ENCODE assay signal across 20 cellular contexts in the genomic region with DNA sequence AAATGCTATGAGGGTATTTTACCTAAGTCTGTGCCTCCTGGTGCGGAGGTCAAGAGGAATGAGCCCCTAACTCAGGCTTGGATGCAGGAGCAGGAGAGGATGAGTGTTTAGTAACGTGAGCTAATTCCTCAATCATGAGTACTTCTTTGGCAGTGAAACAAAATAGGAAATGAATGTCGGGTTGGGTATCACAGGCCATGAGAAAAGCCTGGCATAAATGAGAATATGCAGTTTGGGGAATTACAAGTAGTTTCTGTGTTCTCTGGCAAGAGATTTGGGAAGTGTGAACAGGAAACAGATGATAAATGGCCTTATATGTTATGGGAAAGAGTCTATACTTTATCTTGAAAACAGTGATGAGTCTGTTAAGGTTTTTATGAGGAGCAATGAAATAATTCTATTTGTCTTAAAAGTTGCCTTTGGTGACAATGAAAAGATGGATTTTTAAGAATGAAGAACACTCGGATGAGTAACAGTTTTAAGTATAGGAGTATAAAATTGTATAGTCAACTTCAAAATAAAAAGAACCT. TPM values are rescaled to one million over a fixed set of nuclear protein-coding genes. Genes with fewer than 3 reads are reported as not detected.
A peak's percentile ranks its signal among the peaks of the same experiment; 100 is the strongest.
DNase-seq lines count a peak whose midpoint lies in the region; ATAC-seq and TF ChIP-seq lines count a peak whose summit lies in the region.
"Had no signal": no experiment of that assay in that cellular context is flagged by ENCODE, and none has a peak within 500 bp of the region (broad histone marks: within the 10 kb centered on the region; RNA-seq: fewer than 3 reads in every experiment).

No MANE protein-coding gene starts in this region.

- no peaks in the 10 kb centered on the region for H3K36me3 ChIP-seq in ACC112 (ENCODE audit: insufficient read depth, low read length)
- H3K36me3 ChIP-seq: esophagus muscularis mucosa, WERI-Rb-1 had no signal

- no peak for TF ChIP-seq CTCF in HFFc6 (IDR thresholded peaks at IDR 0.05)

- no peak overlapping the region; the same call in 1 of the 2 replicates for H3K4me3 Mint-ChIP-seq in HFFc6
- H3K4me3 Mint-ChIP-seq: activated CD8-positive, alpha-beta T cell treated with anti-CD3 and anti-CD28 coated beads, Interleukin-2, amount 10 ng/mL, durations not matched to agents 7 days and 5 days; dendritic cell treated with granulocyte-macrophage colony-stimulating factor and Interleukin-4, amounts not matched to agents 40 ng/mL and 50 ng/mL, for 4 days; stimulated activated naive B cell treated with anti-CD40 and anti-IgM and Interleukin-4, amounts not matched to agents 10 μg/mL and 1 μg/mL and 100 μg/mL, for 72 hours; type B pancreatic cell had no signal

- H3K27ac ChIP-seq in ACC112 (ENCODE audit: low read depth, low read length), result peak overlapping the region; percentile 81
- H3K27ac ChIP-seq: esophagus muscularis mucosa, HL-60, WERI-Rb-1 had no signal

- H3K27ac Mint-ChIP-seq in HFFc6, result peak overlapping the region; percentile 33; the same call in 1 of the 2 replicates
- H3K27ac Mint-ChIP-seq: activated CD8-positive, alpha-beta T cell treated with anti-CD3 and anti-CD28 coated beads, Interleukin-2, amount 10 ng/mL, durations not matched to agents 7 days and 5 days; dendritic cell treated with granulocyte-macrophage colony-stimulating factor and Interleukin-4, amounts not matched to agents 40 ng/mL and 50 ng/mL, for 4 days; stimulated activated naive B cell treated with anti-CD40 and anti-IgM and Interleukin-4, amounts not matched to agents 10 μg/mL and 1 μg/mL and 100 μg/mL, for 72 hours; type B pancreatic cell had no signal

- H3K9me3 Mint-ChIP-seq in HFFc6, result no peaks in the 10 kb centered on the region
- H3K9me3 Mint-ChIP-seq: dendritic cell treated with granulocyte-macrophage colony-stimulating factor and Interleukin-4, amounts not matched to agents 40 ng/mL and 50 ng/mL, for 4 days; stimulated activated naive B cell treated with anti-CD40 and anti-IgM and Interleukin-4, amounts not matched to agents 10 μg/mL and 1 μg/mL and 100 μg/mL, for 72 hours; type B pancreatic cell had no signal

- no peak overlapping the region for H3K4me3 ChIP-seq in ACC112 (ENCODE audit: low read depth, low read length)
- H3K4me3 ChIP-seq: esophagus muscularis mucosa had no signal

- peaks cover 23% of the 10 kb centered on the region for H3K4me1 ChIP-seq in ACC112 (ENCODE audit: control insufficient read depth, insufficient read depth, low read length, unreplicated experiment)
- H3K4me1 ChIP-seq: esophagus muscularis mucosa had no signal

- no peaks in the 10 kb centered on the region for H3K36me3 Mint-ChIP-seq in HFFc6 (ENCODE audit: low read depth)
- H3K36me3 Mint-ChIP-seq: stimulated activated naive B cell treated with anti-CD40 and anti-IgM and Interleukin-4, amounts not matched to agents 10 μg/mL and 1 μg/mL and 100 μg/mL, for 72 hours; type B pancreatic cell had no signal

- peak overlapping the region; percentile 63 for H2AFZ ChIP-seq in ACC112 (ENCODE audit: low read length, unreplicated experiment)

- no peak for ATAC-seq in HG02642 (IDR thresholded peaks at IDR 0.05; ENCODE audit: poor library complexity, unreplicated experiment)
- ATAC-seq in HG03460 (IDR thresholded peaks at IDR 0.05; ENCODE audit: unreplicated experiment), result no peak
- ATAC-seq: activated CD8-positive, alpha-beta T cell treated with anti-CD3 and anti-CD28 coated beads, Interleukin-2, amount 10 ng/mL, durations not matched to agents 7 days and 5 days; left cardiac atrium; stimulated activated naive B cell treated with anti-CD40 and anti-IgM and Interleukin-4, amounts not matched to agents 10 μg/mL and 1 μg/mL and 100 μg/mL, for 72 hours had no signal

- no peaks in the 10 kb centered on the region for H3K27me3 Mint-ChIP-seq in HFFc6 (ENCODE audit: insufficient read depth)
- H3K27me3 Mint-ChIP-seq: dendritic cell treated with granulocyte-macrophage colony-stimulating factor and Interleukin-4, amounts not matched to agents 40 ng/mL and 50 ng/mL, for 4 days; type B pancreatic cell had no signal

- peaks cover 17% of the 10 kb centered on the region for H3K4me1 Mint-ChIP-seq in HFFc6 (ENCODE audit: low read depth)
- H3K4me1 Mint-ChIP-seq: stimulated activated naive B cell treated with anti-CD40 and anti-IgM and Interleukin-4, amounts not matched to agents 10 μg/mL and 1 μg/mL and 100 μg/mL, for 72 hours had no signal

- no peaks in the 10 kb centered on the region for H3K79me2 ChIP-seq in ACC112 (ENCODE audit: control insufficient read depth, insufficient read depth, low read length, unreplicated experiment)

- no peaks in the 10 kb centered on the region for H3K27me3 ChIP-seq in ACC112 (ENCODE audit: insufficient read depth, low read length)
- H3K27me3 ChIP-seq: esophagus muscularis mucosa had no signal

- DNase-seq in HFFc6 (peak; percentile 36), astrocyte of the hippocampus (ENCODE audit: low read depth, low spot score) (peak; percentile 31), foreskin melanocyte (peak; percentile 71), DMS53 treated with DMSO at 0.1 percent for 48 hours (lab: John Stamatoyannopoulos, UW; ENCODE audit: unreplicated experiment) (no peak)
- DNase-seq in stimulated activated CD4-positive, alpha-beta T cell treated with anti-CD3 and anti-CD28 coated beads, Interleukin-1b, Interleukin-23, amount 100 ng/mL, for 48 hours, result no peak
- DNase-seq: activated CD8-positive, alpha-beta T cell treated with anti-CD3 and anti-CD28 coated beads, Interleukin-2, amount 10 ng/mL, durations not matched to agents 7 days and 5 days; amniotic stem cell; left cardiac atrium; NCI-H2081; NCI-H748 treated with DMSO at 0.1 percent for 48 hours; small intestine; stimulated activated naive B cell treated with anti-CD40 and anti-IgM and Interleukin-4, amounts not matched to agents 10 μg/mL and 1 μg/mL and 100 μg/mL, for 72 hours; WERI-Rb-1 had no signal

RNA-seq across cellular contexts. Expression of a gene that starts 59.0 kb away (rescaled TPM):
- total RNA-seq in HFFc6 (2021; fragmentation: NEBNext Ultra II Directional; extraction: Animal tissue kit (Norgen Biotek cat#: 25700)), result 10 to 100 TPM; 22.6 to 26.4 (median 24.4) TPM

Comparison
In these comparisons a context has a peak if more than half of its experiments do, and no peak if none do; other contexts are left out.
1. DNase-seq: peak in HFFc6 (single experiment), astrocyte of the hippocampus (single experiment) and foreskin melanocyte (single experiment); none in stimulated activated CD4-positive, alpha-beta T cell treated with anti-CD3 and anti-CD28 coated beads, Interleukin-1b, Interleukin-23, amount 100 ng/mL, for 48 hours (single experiment) and DMS53 treated with DMSO at 0.1 percent for 48 hours (single experiment).